In genomic region chr6:29942275-29943052, GRCh38 we compare ENCODE assay signal across 8 cellular contexts. TPM values are rescaled to one million over a fixed set of nuclear protein-coding genes. Genes with fewer than 3 reads are reported as not detected.
DNase-seq lines count a peak whose midpoint lies in the region; ATAC-seq, FAIRE-seq and TF ChIP-seq lines count a peak whose summit lies in the region.

HLA-A (plus strand) TSS chr6:29942532; CDS start chr6:29942554, 22 bp downstream.

- no peak within 1 kb of the TSS for H2AK5ac ChIP-seq in trophoblast cell (ENCODE audit: low read length)

- H3K4me1 Mint-ChIP-seq in T-cell = peaks cover 44 to 65% (median 50%) of the 10 kb centered on the region in 3 donors

- peak within 1 kb of the TSS; percentile 61 for H4K8ac ChIP-seq in trophoblast cell (ENCODE audit: low read depth, low read length)

- H3K4me3 Mint-ChIP-seq in T-cell = peak within 1 kb of the TSS; percentile 97 to 99 (median 97)

- no peaks in the 10 kb centered on the region for H3K79me1 ChIP-seq in trophoblast cell (ENCODE audit: low read length)

- DNase-seq in GM12891 (ENCODE audit: insufficient read length, low spot score) (peak; percentile 80), NCI-H1436 (lab: John Stamatoyannopoulos, UW) (peak; percentile 83), T-cell (peak; percentile 85 to 96 (median 92)), cardiac septum (ENCODE audit: low spot score) (peak; percentile 96), trophoblast cell (peak; percentile 52 to 57), tibial nerve (ENCODE audit: low spot score in 2 of 2) (peak; percentile 90 to 92)

- no peak within 1 kb of the TSS for H3K4ac ChIP-seq in trophoblast cell (ENCODE audit: low read depth, low read length)

- peaks cover 41% of the 10 kb centered on the region for H3K36me3 Mint-ChIP-seq in T-cell

- H3K27ac ChIP-seq in adipose tissue (ENCODE audit: low read depth, low read length) = no peak within 1 kb of the TSS
- H3K27ac ChIP-seq in trophoblast cell (ENCODE audit: low read depth, low read length) = no peak within 1 kb of the TSS
- H3K27ac ChIP-seq in tibial nerve = peak within 1 kb of the TSS; percentile 74 to 95 (median 92)

- H3K18ac ChIP-seq in trophoblast cell (ENCODE audit: low read length) = no peak within 1 kb of the TSS

- H3K4me3 ChIP-seq in trophoblast cell (ENCODE audit: low read depth, low read length) (peak within 1 kb of the TSS; percentile 60), tibial nerve (peak within 1 kb of the TSS; percentile 45 to 70 (median 64))

- H3K27ac Mint-ChIP-seq in T-cell = peak within 1 kb of the TSS; percentile 100

- H3K27me3 ChIP-seq in trophoblast cell (ENCODE audit: insufficient read depth, low read length) (peaks cover 15% of the 10 kb centered on the region), tibial nerve (no peaks in the 10 kb centered on the region)

- no peak within 1 kb of the TSS for H3K14ac ChIP-seq in trophoblast cell (ENCODE audit: low read length)

- POLR2A ChIA-PET in T-cell (lab: Charles Lee) = interaction anchor here in 1 of 2 donors (0.6 kb wide), 1 partner anchor 60 kb away, joined by 3 read pairs; no protein-coding TSS in a partner anchor

- H3K9me3 ChIP-seq in trophoblast cell (ENCODE audit: insufficient read depth, low read depth, low read length) = peaks cover 4% of the 10 kb centered on the region
- no peaks in the 10 kb centered on the region for H3K9me3 ChIP-seq in tibial nerve

- intact Hi-C loops in cardiac septum (cut with DNase I) = loop anchor here (2.0 to 5.0 kb wide), 2 partner anchors 34 to 55 kb away; no protein-coding TSS in a partner anchor

- peak; percentile 92 for FAIRE-seq in GM12891 (lab: Jason Lieb, UNC)

- H3K9me3 Mint-ChIP-seq in T-cell = no peaks in the 10 kb centered on the region

- peak in 1 of 2 donors; percentile 82 for TF ChIP-seq EP300 in tibial nerve (IDR thresholded peaks at IDR 0.05)

- H4K12ac ChIP-seq in trophoblast cell (ENCODE audit: low read depth, low read length) = peak within 1 kb of the TSS; percentile 39

- no peak within 1 kb of the TSS for H3K23ac ChIP-seq in trophoblast cell (ENCODE audit: low read length)

- H2BK12ac ChIP-seq in trophoblast cell (ENCODE audit: low read length) = no peak within 1 kb of the TSS

- H2AFZ ChIP-seq in trophoblast cell (ENCODE audit: insufficient read depth, low read length, poor library complexity) = peak within 1 kb of the TSS; percentile 83

- no peaks in the 10 kb centered on the region for H3K27me3 Mint-ChIP-seq in T-cell

- TF ChIP-seq POLR2A in GM12891 (IDR thresholded peaks at IDR 0.05; ENCODE audit: low read depth, low read length) (peak; percentile 94), tibial nerve (IDR thresholded peaks at IDR 0.05) (peak; percentile 90 to 92)

- H3K4me1 ChIP-seq in trophoblast cell (ENCODE audit: control insufficient read depth in 1 of 2, insufficient read depth in 2 of 2, low read length in 2 of 2) (peaks cover 0 to 4% of the 10 kb centered on the region in 2 experiments), tibial nerve (peaks cover 0 to 23% (median 0%) of the 10 kb centered on the region in 4 donors)

- peak within 1 kb of the TSS; percentile 59 for H3K4me2 ChIP-seq in trophoblast cell (ENCODE audit: low read length)

- H3K9ac ChIP-seq in trophoblast cell (ENCODE audit: low read length) = no peak within 1 kb of the TSS

- no peak within 1 kb of the TSS for H2BK5ac ChIP-seq in trophoblast cell (ENCODE audit: low read depth, low read length, poor library complexity)

- no peak within 1 kb of the TSS for H2BK120ac ChIP-seq in trophoblast cell (ENCODE audit: insufficient read depth, low read length, poor library complexity)

- CTCF ChIA-PET in T-cell (lab: Charles Lee) = interaction anchor here in 1 of 2 donors (0.7 kb wide), 1 partner anchor 14 kb away, joined by 3 read pairs; no protein-coding TSS in a partner anchor

- H3K79me2 ChIP-seq in trophoblast cell (ENCODE audit: control insufficient read depth, insufficient read depth, low read length, poor library complexity) = no peaks in the 10 kb centered on the region

- no peak for TF ChIP-seq CTCF in tibial nerve (IDR thresholded peaks at IDR 0.05)

- 0 to 1% (median 0%) methylated on average over 55 to 68 of the region's 68 CpGs for WGBS in adipose tissue, 3 donors
- WGBS in trophoblast cell (ENCODE audit: extremely low coverage, insufficient coverage, insufficient read length) = no CpG with 5 or more reads among the region's 68 CpGs
- WGBS in tibial nerve, 2 donors = 0 to 1% methylated on average over 49 to 65 of the region's 68 CpGs

- H4K91ac ChIP-seq in trophoblast cell (ENCODE audit: low read depth, low read length) = no peak within 1 kb of the TSS

- H3K36me3 ChIP-seq in trophoblast cell (ENCODE audit: control insufficient read depth in 1 of 2, insufficient read depth in 2 of 2, low read length in 2 of 2) = no peaks in the 10 kb centered on the region
- peaks cover 0 to 7% (median 0%) of the 10 kb centered on the region in 3 donors for H3K36me3 ChIP-seq in tibial nerve

- peak; percentile 94 for ATAC-seq in HG02798 (IDR thresholded peaks at IDR 0.05; ENCODE audit: poor library complexity, unreplicated experiment)
- peak; percentile 88 to 90 (median 89) for ATAC-seq in T-cell (replicated peaks in 1 of 4)

TF ChIP-seq in GM12891, 5 proteins besides CTCF, POLR2A, EP300 and RAD21:
- TF ChIP-seq SPI1 (IDR thresholded peaks at IDR 0.05; ENCODE audit: low read depth, low read length) (no peak), PAX5 (IDR thresholded peaks at IDR 0.05; ENCODE audit: insufficient read depth, low read length, severe bottlenecking) (no peak), TAF1 (IDR thresholded peaks at IDR 0.05; ENCODE audit: low read depth, low read length) (peak; percentile 88), POLR2AphosphoS5 (IDR thresholded peaks at IDR 0.05; ENCODE audit: low read depth, low read length) (peak; percentile 98), POU2F2 (IDR thresholded peaks at IDR 0.05; ENCODE audit: low read depth, low read length) (peak; percentile 78; the same call in 1 of the 2 replicates)

RNA-seq across cellular contexts. Expression of gene HLA-A, which starts in this region (rescaled TPM):
- polyA plus RNA-seq in GM12891 (2012; ENCODE audit: low read depth, missing spikeins) = 908 TPM
- 1,000 to 10,000 TPM; 1,578 to 2,596 (median 2,172) TPM for total RNA-seq in T-cell
- 100 to 1,000 TPM; 247 to 458 (median 264) TPM for polyA plus RNA-seq in adipose tissue
- total RNA-seq in cardiac septum = 268 TPM
- 12.3 and 12.5 TPM in 2 replicates for polyA plus RNA-seq in trophoblast cell (2013)
- 100 to 1,000 TPM; 219 to 566 (median 521) TPM for total RNA-seq in tibial nerve

Comparison
In these comparisons a context has a peak if more than half of its experiments do, and no peak if none do; other contexts are left out.
1. H3K27ac ChIP-seq: peak in tibial nerve (4 of 4); none in adipose tissue (single experiment) and trophoblast cell (single experiment).
2. Peak in every context shown above with its lines, with median percentiles within 50 percentile points of each other: DNase-seq.